ENCODE assay signal across 9 cellular contexts in the genomic region with DNA sequence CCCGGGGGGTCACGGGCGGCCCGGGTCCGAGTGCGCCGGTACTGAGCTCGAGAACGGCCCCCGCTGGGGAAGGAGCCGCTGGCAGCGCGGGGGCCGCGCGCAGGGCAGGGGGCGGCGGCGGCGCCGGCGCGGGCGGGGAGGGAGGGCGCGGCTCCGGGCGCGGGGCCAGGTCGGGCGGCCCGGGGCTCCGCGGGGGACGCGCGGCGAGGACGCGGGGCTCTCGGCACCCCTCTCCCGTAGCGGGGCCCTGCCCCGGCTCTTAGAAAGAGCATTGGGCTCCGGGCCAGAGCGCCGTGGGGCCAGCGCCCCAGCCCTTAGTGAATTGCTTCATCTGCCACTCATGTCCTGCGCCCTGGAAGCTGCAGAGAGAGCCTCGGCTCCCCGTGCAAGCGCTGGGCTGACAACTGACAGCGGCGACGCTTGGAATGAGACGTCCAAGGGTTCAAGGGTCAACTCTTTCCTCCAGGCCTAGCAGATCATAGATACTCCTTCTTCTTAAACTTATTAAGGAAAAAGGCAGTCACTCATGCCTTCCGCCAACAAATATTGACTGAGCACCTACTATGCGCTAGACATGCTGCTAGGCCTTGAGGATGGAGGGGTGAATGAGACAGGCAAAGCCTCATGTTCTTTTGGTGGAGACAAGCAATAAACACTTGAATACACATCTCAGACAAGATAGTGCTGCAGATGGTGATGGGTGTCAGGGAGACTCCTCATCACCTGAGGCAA.
DNase-seq lines count a peak whose midpoint lies in the region; ATAC-seq and TF ChIP-seq lines count a peak whose summit lies in the region.
"Had no signal": no experiment of that assay in that cellular context is flagged by ENCODE, and none has a peak within 500 bp of the region (broad histone marks: within the 10 kb centered on the region; RNA-seq: fewer than 3 reads in every experiment).

No MANE protein-coding gene starts in this region.

- H3K9me3 ChIP-seq in PC-3 (ENCODE audit: low read length) (no peaks in the 10 kb centered on the region), thymus (ENCODE audit: control insufficient read depth) (no peaks in the 10 kb centered on the region)

- intact Hi-C loops in activated CD4-positive, alpha-beta T cell treated with anti-CD3 and anti-CD28 coated beads for 36 hours (cut with DNase I, micrococcal nuclease), result no loop called here
- intact Hi-C loops in PC-3 (cut with micrococcal nuclease), result no loop called here

- DNase-seq in activated CD4-positive, alpha-beta T cell treated with anti-CD3 and anti-CD28 coated beads for 36 hours, result peak; percentile 20
- no peak for DNase-seq in activated CD4-positive, alpha-beta T cell treated with anti-CD3 and anti-CD28 coated beads, Interleukin-2, amount 10 ng/mL, durations not matched to agents 7 days and 5 days
- DNase-seq in PC-3 (peak; percentile 35), endothelial cell (ENCODE audit: low spot score) (no peak), lung microvascular endothelial cell (ENCODE audit: low read depth in 2 of 2) (peak; percentile 71 to 72)

- no peak overlapping the region for H3K27ac ChIP-seq in PC-3 (ENCODE audit: low read length)
- no peak overlapping the region for H3K27ac ChIP-seq in thymus (ENCODE audit: low read depth)

- no peaks in the 10 kb centered on the region for H3F3A ChIP-seq in PC-3 (ENCODE audit: low read length, unreplicated experiment)

- H3K9me2 ChIP-seq in PC-3 (replicated peaks; ENCODE audit: low read length), result no peaks in the 10 kb centered on the region

- 0 out of 2 replicates have a peak overlapping the region, but pooled peaks have one; percentile 20 for H2AFZ ChIP-seq in PC-3 (ENCODE audit: low read length)

- no peaks in the 10 kb centered on the region for H4K20me1 ChIP-seq in PC-3 (ENCODE audit: low read length)

- no peaks in the 10 kb centered on the region for H3K9me3 Mint-ChIP-seq in activated CD4-positive, alpha-beta T cell treated with anti-CD3 and anti-CD28 coated beads for 36 hours (ENCODE audit: low read depth)
- no peaks in the 10 kb centered on the region for H3K9me3 Mint-ChIP-seq in activated CD4-positive, alpha-beta T cell treated with anti-CD3 and anti-CD28 coated beads, Interleukin-2, amount 10 ng/mL, durations not matched to agents 7 days and 5 days
- H3K9me3 Mint-ChIP-seq in endothelial cell (ENCODE audit: unreplicated experiment), result no peaks in the 10 kb centered on the region
- H3K9me3 Mint-ChIP-seq: central memory CD8-positive, alpha-beta T cell had no signal

- H3K9ac ChIP-seq in PC-3 (ENCODE audit: low read length), result no peak overlapping the region

- H3K4me1 Mint-ChIP-seq in activated CD4-positive, alpha-beta T cell treated with anti-CD3 and anti-CD28 coated beads for 36 hours, result no peaks in the 10 kb centered on the region
- H3K4me1 Mint-ChIP-seq in activated CD4-positive, alpha-beta T cell treated with anti-CD3 and anti-CD28 coated beads, Interleukin-2, amount 10 ng/mL, durations not matched to agents 7 days and 5 days, result peaks cover 2% of the 10 kb centered on the region
- H3K4me1 Mint-ChIP-seq in endothelial cell (ENCODE audit: unreplicated experiment), result peaks cover 5% of the 10 kb centered on the region
- H3K4me1 Mint-ChIP-seq: central memory CD8-positive, alpha-beta T cell had no signal

- no peaks in the 10 kb centered on the region for H3K36me3 ChIP-seq in PC-3 (ENCODE audit: low read depth, low read length)
- no peaks in the 10 kb centered on the region for H3K36me3 ChIP-seq in thymus (ENCODE audit: control insufficient read depth, insufficient read depth)

- H3K4me2 ChIP-seq in PC-3 (ENCODE audit: low read length), result peak overlapping the region; percentile 61

- peak; percentile 36 for ATAC-seq in activated CD4-positive, alpha-beta T cell treated with anti-CD3 and anti-CD28 coated beads for 36 hours
- peak; percentile 53 for ATAC-seq in PC-3
- ATAC-seq in GM21381 (IDR thresholded peaks at IDR 0.05; ENCODE audit: unreplicated experiment), result no peak
- ATAC-seq in GM21447 (IDR thresholded peaks at IDR 0.05; ENCODE audit: unreplicated experiment), result no peak

- peaks cover 36% of the 10 kb centered on the region for H3K27me3 Mint-ChIP-seq in activated CD4-positive, alpha-beta T cell treated with anti-CD3 and anti-CD28 coated beads for 36 hours
- H3K27me3 Mint-ChIP-seq in activated CD4-positive, alpha-beta T cell treated with anti-CD3 and anti-CD28 coated beads, Interleukin-2, amount 10 ng/mL, durations not matched to agents 7 days and 5 days, result peaks cover 49% of the 10 kb centered on the region
- peaks cover 11% of the 10 kb centered on the region for H3K27me3 Mint-ChIP-seq in endothelial cell (ENCODE audit: unreplicated experiment)

- H3K27me3 ChIP-seq in PC-3 (ENCODE audit: low read length) (no peaks in the 10 kb centered on the region), thymus (ENCODE audit: control insufficient read depth, insufficient read depth) (peaks cover 28% of the 10 kb centered on the region)

- TF ChIP-seq CTCF in PC-3 (conservative IDR thresholded peaks at IDR 0.05; ENCODE audit: low read depth, low read length) (no peak), endothelial cell (IDR thresholded peaks at IDR 0.05; ENCODE audit: unreplicated experiment) (no peak)

- H3K4me1 ChIP-seq in PC-3 (ENCODE audit: insufficient read depth, low read length), result peaks cover 11% of the 10 kb centered on the region
- no peaks in the 10 kb centered on the region for H3K4me1 ChIP-seq in thymus (ENCODE audit: control insufficient read depth, insufficient read depth, low read length)

- no peak overlapping the region for H3K27ac Mint-ChIP-seq in activated CD4-positive, alpha-beta T cell treated with anti-CD3 and anti-CD28 coated beads for 36 hours
- no peak overlapping the region for H3K27ac Mint-ChIP-seq in activated CD4-positive, alpha-beta T cell treated with anti-CD3 and anti-CD28 coated beads, Interleukin-2, amount 10 ng/mL, durations not matched to agents 7 days and 5 days
- H3K27ac Mint-ChIP-seq in endothelial cell (ENCODE audit: unreplicated experiment), result no peak overlapping the region

- no peaks in the 10 kb centered on the region for H3K79me2 ChIP-seq in PC-3 (ENCODE audit: low read length)

- H3K4me3 ChIP-seq in PC-3 (ENCODE audit: low read length), result peak overlapping the region; percentile 62
- peak overlapping the region; percentile 44 for H3K4me3 ChIP-seq in thymus (ENCODE audit: low read length)

- no peaks in the 10 kb centered on the region for H3K36me3 Mint-ChIP-seq in activated CD4-positive, alpha-beta T cell treated with anti-CD3 and anti-CD28 coated beads for 36 hours (ENCODE audit: low read depth)
- H3K36me3 Mint-ChIP-seq in activated CD4-positive, alpha-beta T cell treated with anti-CD3 and anti-CD28 coated beads, Interleukin-2, amount 10 ng/mL, durations not matched to agents 7 days and 5 days (ENCODE audit: low read depth), result no peaks in the 10 kb centered on the region
- H3K36me3 Mint-ChIP-seq in endothelial cell (ENCODE audit: low read depth, unreplicated experiment), result peaks cover 5% of the 10 kb centered on the region

- CTCF ChIA-PET in activated CD4-positive, alpha-beta T cell treated with anti-CD3 and anti-CD28 coated beads for 36 hours (lab: Charles Lee), result interaction anchor here (0.6 to 1.0 kb wide), 2 partner anchors 8 to 9 kb away, joined by 3 read pairs; no protein-coding TSS in a partner anchor
- CTCF ChIA-PET in activated CD4-positive, alpha-beta T cell treated with anti-CD3 and anti-CD28 coated beads, Interleukin-2, amount 10 ng/mL, durations not matched to agents 7 days and 5 days (lab: Charles Lee), result no interaction called here
- CTCF ChIA-PET in PC-3 (lab: Charles Lee), result interaction anchor here (0.6 kb wide), 1 partner anchor 57 kb away, joined by 4 read pairs; no protein-coding TSS in a partner anchor

- POLR2A ChIA-PET in activated CD4-positive, alpha-beta T cell treated with anti-CD3 and anti-CD28 coated beads for 36 hours (lab: Charles Lee), result no interaction called here
- POLR2A ChIA-PET in activated CD4-positive, alpha-beta T cell treated with anti-CD3 and anti-CD28 coated beads, Interleukin-2, amount 10 ng/mL, durations not matched to agents 7 days and 5 days (lab: Charles Lee), result no interaction called here
- POLR2A ChIA-PET in PC-3 (lab: Charles Lee; ENCODE audit: unreplicated experiment), result interaction anchor here (0.6 to 0.7 kb wide), 3 partner anchors 9 to 141 kb away, joined by 3 to 8 read pairs (median 6); a partner anchor contains a TSS

- no TSS peak for BruUV-seq in PC-3 (replicated peaks; lab: Mats Ljungman, UMichigan)

- 6% methylated on average over 58 of the region's 58 CpGs for WGBS in thymus

- H3K4me3 Mint-ChIP-seq in activated CD4-positive, alpha-beta T cell treated with anti-CD3 and anti-CD28 coated beads for 36 hours, result no peak overlapping the region
- no peak overlapping the region for H3K4me3 Mint-ChIP-seq in activated CD4-positive, alpha-beta T cell treated with anti-CD3 and anti-CD28 coated beads, Interleukin-2, amount 10 ng/mL, durations not matched to agents 7 days and 5 days
- H3K4me3 Mint-ChIP-seq in endothelial cell (ENCODE audit: unreplicated experiment), result peak overlapping the region; percentile 82

Comparison
In these comparisons a context has a peak if more than half of its experiments do, and no peak if none do; other contexts are left out.
1. DNase-seq: peak in activated CD4-positive, alpha-beta T cell treated with anti-CD3 and anti-CD28 coated beads for 36 hours (single experiment), PC-3 (single experiment) and lung microvascular endothelial cell (2 of 2); none in activated CD4-positive, alpha-beta T cell treated with anti-CD3 and anti-CD28 coated beads, Interleukin-2, amount 10 ng/mL, durations not matched to agents 7 days and 5 days (single experiment) and endothelial cell (single experiment).
2. ATAC-seq: peak in activated CD4-positive, alpha-beta T cell treated with anti-CD3 and anti-CD28 coated beads for 36 hours (single experiment) and PC-3 (single experiment); none in GM21381 (single experiment) and GM21447 (single experiment).